Comparison of ENCODE assay signal across 8 cellular contexts in the genomic region with DNA sequence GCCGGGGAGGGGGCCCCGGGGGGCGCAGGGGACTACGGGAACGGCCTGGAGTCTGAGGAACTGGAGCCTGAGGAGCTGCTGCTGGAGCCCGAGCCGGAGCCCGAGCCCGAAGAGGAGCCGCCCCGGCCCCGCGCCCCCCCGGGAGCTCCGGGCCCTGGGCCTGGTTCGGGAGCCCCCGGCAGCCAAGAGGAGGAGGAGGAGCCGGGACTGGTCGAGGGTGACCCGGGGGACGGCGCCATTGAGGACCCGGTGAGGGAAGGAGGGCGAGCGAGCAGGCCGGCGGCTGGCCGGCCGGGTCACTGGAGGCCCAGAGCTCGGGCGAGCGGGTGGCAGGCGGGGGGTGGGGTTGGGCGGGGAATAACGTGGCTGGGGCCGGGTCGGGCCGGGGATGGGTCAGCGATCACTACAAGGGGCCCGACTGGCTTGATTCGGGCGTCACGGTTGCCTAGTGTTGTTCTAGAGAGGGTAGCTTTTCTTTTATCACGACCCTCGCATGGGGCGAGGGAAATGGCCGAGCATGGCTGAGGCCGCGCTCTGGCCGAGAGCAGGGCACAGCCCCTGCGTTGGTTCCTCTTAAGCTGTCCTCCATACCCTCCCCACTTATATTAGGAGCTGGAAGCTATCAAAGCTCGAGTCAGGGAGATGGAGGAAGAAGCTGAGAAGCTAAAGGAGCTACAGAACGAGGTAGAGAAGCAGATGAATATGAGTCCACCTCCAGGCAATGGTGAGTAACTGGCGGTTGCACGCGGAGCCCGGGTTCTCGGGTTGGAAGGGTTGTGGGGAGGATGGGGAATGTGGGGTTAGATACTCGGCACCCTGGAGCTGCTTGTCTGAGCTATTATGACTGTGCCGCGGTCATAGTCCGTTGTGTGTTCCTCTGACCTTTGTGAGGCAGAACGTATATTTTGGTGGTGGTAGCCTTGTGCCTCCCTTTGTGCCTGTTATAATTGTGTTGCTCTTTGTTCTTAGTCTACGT. TPM values are rescaled to one million over a fixed set of nuclear protein-coding genes. Genes with fewer than 3 reads are reported as not detected.
DNase-seq lines count a peak whose midpoint lies in the region; ATAC-seq, FAIRE-seq and TF ChIP-seq lines count a peak whose summit lies in the region.

No MANE protein-coding gene starts in this region.

- peak; percentile 5 for ATAC-seq in GM21423 (IDR thresholded peaks at IDR 0.05; ENCODE audit: unreplicated experiment)
- ATAC-seq in HepG2: peak; percentile 19

- no peak for TF ChIP-seq EP300 in HepG2 (IDR thresholded peaks at IDR 0.05; ENCODE audit: low read depth in 2 of 2, low read length in 2 of 2)
- no peak for TF ChIP-seq EP300 in HepG2 (CRISPR knock-in tag; IDR thresholded peaks at IDR 0.05; ENCODE audit: borderline replicate concordance)

- peak overlapping the region; percentile 86 to 95 (median 93) for H3K27ac Mint-ChIP-seq in CD8-positive, alpha-beta memory T cell

- peak; percentile 9; the same call in 1 of the 2 replicates for TF ChIP-seq RAD21 in HepG2 (CRISPR knock-in tag; IDR thresholded peaks at IDR 0.05)

- peak overlapping the region; percentile 79 for H3K4me3 ChIP-seq in CD8-positive, alpha-beta memory T cell (ENCODE audit: low read length)
- H3K4me3 ChIP-seq in WI38 (ENCODE audit: low read depth, low read length) (peak overlapping the region; percentile 74), choroid plexus epithelial cell (ENCODE audit: low read depth, low read length) (peak overlapping the region; percentile 71), HepG2 (replicated peaks in 1 of 3; ENCODE audit: insufficient read depth in 1 of 3, low read depth in 2 of 3, low read length in 3 of 3) (peak overlapping the region; percentile 79 to 99 (median 98))

- peaks cover 29 to 35% (median 30%) of the 10 kb centered on the region in 3 donors for H3K4me1 Mint-ChIP-seq in CD8-positive, alpha-beta memory T cell

- TF ChIP-seq CTCF in WI38 (IDR thresholded peaks at IDR 0.05; ENCODE audit: low read depth, low read length) (no peak), choroid plexus epithelial cell (conservative IDR thresholded peaks at IDR 0.05; ENCODE audit: low read depth, low read length) (peak; percentile 19), HepG2 (CRISPR knock-in tag; IDR thresholded peaks at IDR 0.05) (no peak)

- peaks cover 20% of the 10 kb centered on the region for H3K36me3 ChIP-seq in CD8-positive, alpha-beta memory T cell (ENCODE audit: insufficient read depth, low read length)
- H3K36me3 ChIP-seq in HepG2 (replicated peaks in 1 of 2; ENCODE audit: control insufficient read depth in 1 of 2, insufficient read depth in 2 of 2, low read length in 2 of 2): peaks cover 18 to 36% of the 10 kb centered on the region in 2 experiments

- intact Hi-C loops in HepG2 (cut with micrococcal nuclease; ENCODE audit: unreplicated experiment): loop anchor here (1.0 to 2.0 kb wide), 5 partner anchors 16 to 235 kb away; partner anchors contain the start of genes BCL2L2, HOMEZ, NGDN and THTPA

- POLR2A ChIA-PET in CD8-positive, alpha-beta memory T cell (lab: Charles Lee): interaction anchor here (0.5 to 5.0 kb wide), 11 partner anchors 11 to 793 kb away, joined by 3 to 146 read pairs (median 4); partner anchors contain the start of genes ACIN1, C14orf119, HOMEZ and OXA1L
- POLR2A ChIA-PET in HepG2 (lab: Yijun Ruan, JAX): interaction anchor here (0.6 to 13.2 kb wide), 90 partner anchors 8 to 1120 kb away, joined by 3 to 1053 read pairs (median 5); partner anchors contain the start of genes ACIN1, AJUBA, AP1G2 and BCL2L2

- peaks cover 23% of the 10 kb centered on the region for H3K4me1 ChIP-seq in CD8-positive, alpha-beta memory T cell (ENCODE audit: insufficient read depth, low read length)
- peaks cover 36% of the 10 kb centered on the region for H3K4me1 ChIP-seq in HepG2 (ENCODE audit: insufficient read depth, low read length)

- H3K27me3 ChIP-seq in CD8-positive, alpha-beta memory T cell (ENCODE audit: insufficient read depth, low read length, poor library complexity, severe bottlenecking): no peaks in the 10 kb centered on the region
- peaks cover 0 to 6% of the 10 kb centered on the region in 2 experiments; a peak in 2 of 5 replicates for H3K27me3 ChIP-seq in HepG2 (ENCODE audit: control insufficient read depth in 1 of 2, insufficient read depth in 2 of 2, low read length in 2 of 2)

- CTCF ChIA-PET in CD8-positive, alpha-beta memory T cell (lab: Charles Lee): interaction anchor here (0.8 to 3.7 kb wide), 18 partner anchors 8 to 759 kb away, joined by 3 to 52 read pairs (median 4); partner anchors contain the start of genes ACIN1, AJUBA, C14orf119 and HOMEZ
- CTCF ChIA-PET in HepG2 (lab: Yijun Ruan, JAX; ENCODE audit: low intra/inter-chr PET ratio, low total read pairs): interaction anchor here (1.5 to 1.9 kb wide), 3 partner anchors 16 to 57 kb away, joined by 3 to 7 read pairs (median 4); partner anchors contain the start of gene BCL2L2

- DNase-seq in CD8-positive, alpha-beta memory T cell: peak; percentile 8 to 60 (median 21)
- peak; percentile 53 for DNase-seq in KBM-7
- DNase-seq in choroid plexus epithelial cell (ENCODE audit: low read depth): peak; percentile 68
- peak; percentile 71 for DNase-seq in HepG2 (ENCODE audit: low spot score)
- peak; percentile 51 to 64 (median 51) for DNase-seq in stimulated activated CD4-positive, alpha-beta T cell treated with anti-CD3 and anti-CD28 coated beads, TNF-alpha, amount 100 ng/mL, for 48 hours (ENCODE audit: low read depth in 3 of 3)
- DNase-seq in ecto neural progenitor cell (ENCODE audit: low spot score): no peak

- H3K27me3 Mint-ChIP-seq in CD8-positive, alpha-beta memory T cell: peaks cover 3% of the 10 kb centered on the region in 2 donors

- peaks cover 11% of the 10 kb centered on the region; the same call in 1 of the 2 replicates for H4K20me1 ChIP-seq in HepG2 (ENCODE audit: insufficient read depth, low read length)

- H3K4me3 Mint-ChIP-seq in CD8-positive, alpha-beta memory T cell: peak overlapping the region; percentile 90 to 99 (median 92)

- in situ Hi-C loops in KBM-7 (cut with MboI; ENCODE audit: low pct_unique_long_range_greater_than_20kb, low sequenced_read_pairs): no loop called here
- in situ Hi-C loops in HepG2 (cut with HindIII; ENCODE audit: extremely low pct_ligation_motif_present, low pct_unique_long_range_greater_than_20kb): loop anchor here (5.0 to 25.0 kb wide), 2 partner anchors 235 to 815 kb away; partner anchors contain the start of genes EMC9, FITM1, PSME1 and PSME2

- peak; percentile 8 for FAIRE-seq in HepG2 (lab: Jason Lieb, UNC)

- no TSS peak for BruUV-seq in HepG2 (replicated peaks; lab: Mats Ljungman, UMichigan)

- H3K79me2 ChIP-seq in HepG2 (ENCODE audit: insufficient read depth, low read length): peaks cover 23% of the 10 kb centered on the region

- no peaks in the 10 kb centered on the region for H3K9me3 Mint-ChIP-seq in CD8-positive, alpha-beta memory T cell

- peak overlapping the region; percentile 76 for H3K27ac ChIP-seq in CD8-positive, alpha-beta memory T cell (ENCODE audit: low read depth, low read length)
- peak overlapping the region; percentile 95 for H3K27ac ChIP-seq in HepG2 (ENCODE audit: extremely low read length, insufficient read depth, low read length)

- no peaks in the 10 kb centered on the region for H3K9me3 ChIP-seq in CD8-positive, alpha-beta memory T cell (ENCODE audit: low read length)
- H3K9me3 ChIP-seq in HepG2 (ENCODE audit: low read length): no peaks in the 10 kb centered on the region

- H3K36me3 Mint-ChIP-seq in CD8-positive, alpha-beta memory T cell: peaks cover 0 to 44% (median 6%) of the 10 kb centered on the region in 3 donors

- peak in 1 of 2 experiments; percentile 95; a peak in 2 of 4 replicates for TF ChIP-seq POLR2A in HepG2 (IDR thresholded peaks at IDR 0.05; ENCODE audit: insufficient read depth in 1 of 2, low read depth in 2 of 2, low read length in 2 of 2)

- 1% methylated on average over 62 of the region's 64 CpGs for WGBS in HepG2 (ENCODE audit: low lambda C conversion rate)

- H3K9ac ChIP-seq in HepG2 (ENCODE audit: insufficient read depth, low read depth, low read length): peak overlapping the region; percentile 99

- H2AFZ ChIP-seq in HepG2 (ENCODE audit: low read length): no peak overlapping the region

- peak overlapping the region; percentile 96 for H3K4me2 ChIP-seq in HepG2 (ENCODE audit: low read depth, low read length)

RNA-seq across cellular contexts. Expression of gene PABPN1, which starts 0.6 kb away (rescaled TPM):
- total RNA-seq in CD8-positive, alpha-beta memory T cell: 100 to 1,000 TPM; 308 TPM
- 125 TPM for polyA plus RNA-seq in CD8-positive, alpha-beta memory T cell
- 173 and 233 TPM in 2 replicates for total RNA-seq in HepG2 (2016; rRNA removed; fragmentation: Illumina TruSeq; extraction: Trizol)
- total RNA-seq in HepG2 (2016; cell fraction: cytosol; rRNA removed; fragmentation: Illumina TruSeq; extraction: Trizol; ENCODE audit: low read depth): 164 and 170 TPM in 2 replicates
- 151 and 261 TPM in 2 replicates for total RNA-seq in HepG2 (2016; cell fraction: insoluble cytoplasmic fraction; rRNA removed; fragmentation: Illumina TruSeq; extraction: Trizol)
- total RNA-seq in HepG2 (2016; cell fraction: membrane; rRNA removed; fragmentation: Illumina TruSeq; extraction: Trizol): 240 and 258 TPM in 2 replicates
- 233 and 257 TPM in 2 replicates for total RNA-seq in HepG2 (2016; cell fraction: nucleus; rRNA removed; fragmentation: Illumina TruSeq; extraction: Trizol)
- polyA plus RNA-seq in HepG2 (2011; rRNA removed): 524 and 560 TPM in 2 replicates
- 223 and 254 TPM in 2 replicates for polyA plus RNA-seq in HepG2 (2011; cell fraction: cytosol; rRNA removed)
- polyA plus RNA-seq in HepG2 (2011; cell fraction: nucleus; rRNA removed): 1,653 and 1,890 TPM in 2 replicates
- polyA plus RNA-seq in HepG2 (2012): 250 and 273 TPM in 2 replicates
- polyA plus RNA-seq in HepG2 (2016; cell fraction: cytosol; fragmentation: Illumina TruSeq; extraction: Trizol; ENCODE audit: low read depth): 203 and 217 TPM in 2 replicates
- 267 and 292 TPM in 2 replicates for polyA plus RNA-seq in HepG2 (2016; cell fraction: insoluble cytoplasmic fraction; fragmentation: Illumina TruSeq; extraction: Trizol; ENCODE audit: low read depth)
- 282 and 307 TPM in 2 replicates for polyA plus RNA-seq in HepG2 (2016; cell fraction: membrane; fragmentation: Illumina TruSeq; extraction: Trizol; ENCODE audit: low read depth)
- polyA plus RNA-seq in HepG2 (2016; cell fraction: nucleus; fragmentation: Illumina TruSeq; extraction: Trizol; ENCODE audit: insufficient read depth, low read depth): 742 and 751 TPM in 2 replicates
- 87.7 and 98.1 TPM in 2 replicates for polyA minus RNA-seq in HepG2 (2011; rRNA and poly(A)+ RNA removed; ENCODE audit: low replicate concordance)
- polyA minus RNA-seq in HepG2 (2011; cell fraction: cytosol; rRNA and poly(A)+ RNA removed): 48.4 and 51.4 TPM in 2 replicates
- polyA minus RNA-seq in HepG2 (2011; cell fraction: nucleus; rRNA and poly(A)+ RNA removed): 305 and 331 TPM in 2 replicates

RNA-seq across cellular contexts. Expression of gene BCL2L2, which starts 15.2 kb away (rescaled TPM):
- 1 to 10 TPM in 1 of 2 experiments, under 1 TPM in 1; 0.86 to 1.0 TPM for total RNA-seq in CD8-positive, alpha-beta memory T cell
- 0.29 TPM for polyA plus RNA-seq in CD8-positive, alpha-beta memory T cell
- total RNA-seq in HepG2 (2016; rRNA removed; fragmentation: Illumina TruSeq; extraction: Trizol): 26.6 and 28.1 TPM in 2 replicates
- 5.8 and 7.1 TPM in 2 replicates for total RNA-seq in HepG2 (2016; cell fraction: cytosol; rRNA removed; fragmentation: Illumina TruSeq; extraction: Trizol; ENCODE audit: low read depth)
- 23.5 and 29.8 TPM in 2 replicates for total RNA-seq in HepG2 (2016; cell fraction: insoluble cytoplasmic fraction; rRNA removed; fragmentation: Illumina TruSeq; extraction: Trizol)
- 24.4 and 25.0 TPM in 2 replicates for total RNA-seq in HepG2 (2016; cell fraction: membrane; rRNA removed; fragmentation: Illumina TruSeq; extraction: Trizol)
- 38.0 and 39.0 TPM in 2 replicates for total RNA-seq in HepG2 (2016; cell fraction: nucleus; rRNA removed; fragmentation: Illumina TruSeq; extraction: Trizol)
- 49.8 and 58.5 TPM in 2 replicates for polyA plus RNA-seq in HepG2 (2011; rRNA removed)
- 47.5 and 52.5 TPM in 2 replicates for polyA plus RNA-seq in HepG2 (2011; cell fraction: cytosol; rRNA removed)
- polyA plus RNA-seq in HepG2 (2011; cell fraction: nucleus; rRNA removed): 125 and 134 TPM in 2 replicates
- polyA plus RNA-seq in HepG2 (2012): 58.4 and 61.4 TPM in 2 replicates
- 5.0 and 5.6 TPM in 2 replicates for polyA plus RNA-seq in HepG2 (2016; cell fraction: cytosol; fragmentation: Illumina TruSeq; extraction: Trizol; ENCODE audit: low read depth)
- 24.9 and 26.1 TPM in 2 replicates for polyA plus RNA-seq in HepG2 (2016; cell fraction: insoluble cytoplasmic fraction; fragmentation: Illumina TruSeq; extraction: Trizol; ENCODE audit: low read depth)
- 16.9 and 17.1 TPM in 2 replicates for polyA plus RNA-seq in HepG2 (2016; cell fraction: membrane; fragmentation: Illumina TruSeq; extraction: Trizol; ENCODE audit: low read depth)
- polyA plus RNA-seq in HepG2 (2016; cell fraction: nucleus; fragmentation: Illumina TruSeq; extraction: Trizol; ENCODE audit: insufficient read depth, low read depth): 62.1 and 68.2 TPM in 2 replicates
- 14.9 and 41.6 TPM in 2 replicates for polyA minus RNA-seq in HepG2 (2011; rRNA and poly(A)+ RNA removed; ENCODE audit: low replicate concordance)
- 15.1 and 17.5 TPM in 2 replicates for polyA minus RNA-seq in HepG2 (2011; cell fraction: cytosol; rRNA and poly(A)+ RNA removed)
- polyA minus RNA-seq in HepG2 (2011; cell fraction: nucleus; rRNA and poly(A)+ RNA removed): 64.5 and 72.0 TPM in 2 replicates

RNA-seq across cellular contexts. Expression of gene PPP1R3E, which starts 19.2 kb away (rescaled TPM):
- 10 to 100 TPM; 16.2 to 18.2 TPM for total RNA-seq in CD8-positive, alpha-beta memory T cell
- polyA plus RNA-seq in CD8-positive, alpha-beta memory T cell: 2.0 TPM
- total RNA-seq in HepG2 (2016; rRNA removed; fragmentation: Illumina TruSeq; extraction: Trizol): 8.3 and 16.5 TPM in 2 replicates
- total RNA-seq in HepG2 (2016; cell fraction: cytosol; rRNA removed; fragmentation: Illumina TruSeq; extraction: Trizol; ENCODE audit: low read depth): 2.5 and 3.0 TPM in 2 replicates
- total RNA-seq in HepG2 (2016; cell fraction: insoluble cytoplasmic fraction; rRNA removed; fragmentation: Illumina TruSeq; extraction: Trizol): 8.0 and 15.9 TPM in 2 replicates
- total RNA-seq in HepG2 (2016; cell fraction: membrane; rRNA removed; fragmentation: Illumina TruSeq; extraction: Trizol): 7.4 and 8.8 TPM in 2 replicates
- 19.8 and 23.1 TPM in 2 replicates for total RNA-seq in HepG2 (2016; cell fraction: nucleus; rRNA removed; fragmentation: Illumina TruSeq; extraction: Trizol)
- polyA plus RNA-seq in HepG2 (2011; rRNA removed): 22.5 and 26.5 TPM in 2 replicates
- 7.4 and 8.8 TPM in 2 replicates for polyA plus RNA-seq in HepG2 (2011; cell fraction: cytosol; rRNA removed)
- 76.6 and 82.6 TPM in 2 replicates for polyA plus RNA-seq in HepG2 (2011; cell fraction: nucleus; rRNA removed)
- 17.5 and 26.4 TPM in 2 replicates for polyA plus RNA-seq in HepG2 (2012)
- polyA plus RNA-seq in HepG2 (2016; cell fraction: cytosol; fragmentation: Illumina TruSeq; extraction: Trizol; ENCODE audit: low read depth): 3.7 and 5.1 TPM in 2 replicates
- polyA plus RNA-seq in HepG2 (2016; cell fraction: insoluble cytoplasmic fraction; fragmentation: Illumina TruSeq; extraction: Trizol; ENCODE audit: low read depth): 11.7 and 14.7 TPM in 2 replicates
- 7.2 and 7.4 TPM in 2 replicates for polyA plus RNA-seq in HepG2 (2016; cell fraction: membrane; fragmentation: Illumina TruSeq; extraction: Trizol; ENCODE audit: low read depth)
- polyA plus RNA-seq in HepG2 (2016; cell fraction: nucleus; fragmentation: Illumina TruSeq; extraction: Trizol; ENCODE audit: insufficient read depth, low read depth): 47.6 and 61.8 TPM in 2 replicates
- 10.2 and 19.7 TPM in 2 replicates for polyA minus RNA-seq in HepG2 (2011; rRNA and poly(A)+ RNA removed; ENCODE audit: low replicate concordance)
- polyA minus RNA-seq in HepG2 (2011; cell fraction: cytosol; rRNA and poly(A)+ RNA removed): 2.6 and 4.5 TPM in 2 replicates
- 55.5 and 56.2 TPM in 2 replicates for polyA minus RNA-seq in HepG2 (2011; cell fraction: nucleus; rRNA and poly(A)+ RNA removed)

RNA-seq across cellular contexts. Expression of gene SLC22A17, which starts 30.8 kb away (rescaled TPM):
- total RNA-seq in CD8-positive, alpha-beta memory T cell: 1 to 10 TPM; 2.6 to 2.8 TPM
- polyA plus RNA-seq in CD8-positive, alpha-beta memory T cell: 1.6 TPM
- total RNA-seq in HepG2 (2016; rRNA removed; fragmentation: Illumina TruSeq; extraction: Trizol): 0.48 and 0.95 TPM in 2 replicates
- 0.30 TPM in 1 of 2 replicates, not detected in the other for total RNA-seq in HepG2 (2016; cell fraction: cytosol; rRNA removed; fragmentation: Illumina TruSeq; extraction: Trizol; ENCODE audit: low read depth)
- 0.21 and 0.91 TPM in 2 replicates for total RNA-seq in HepG2 (2016; cell fraction: insoluble cytoplasmic fraction; rRNA removed; fragmentation: Illumina TruSeq; extraction: Trizol)
- total RNA-seq in HepG2 (2016; cell fraction: membrane; rRNA removed; fragmentation: Illumina TruSeq; extraction: Trizol): 0.12 and 0.31 TPM in 2 replicates
- 1.2 TPM in 2 replicates for total RNA-seq in HepG2 (2016; cell fraction: nucleus; rRNA removed; fragmentation: Illumina TruSeq; extraction: Trizol)
- polyA plus RNA-seq in HepG2 (2011; rRNA removed): 1.1 and 1.8 TPM in 2 replicates
- polyA plus RNA-seq in HepG2 (2011; cell fraction: cytosol; rRNA removed): 0.69 and 0.98 TPM in 2 replicates
- polyA plus RNA-seq in HepG2 (2011; cell fraction: nucleus; rRNA removed): 9.4 and 11.6 TPM in 2 replicates
- 1.7 and 2.3 TPM in 2 replicates for polyA plus RNA-seq in HepG2 (2012)
- 0.12 and 0.14 TPM in 2 replicates for polyA plus RNA-seq in HepG2 (2016; cell fraction: cytosol; fragmentation: Illumina TruSeq; extraction: Trizol; ENCODE audit: low read depth)
- 0.27 and 0.67 TPM in 2 replicates for polyA plus RNA-seq in HepG2 (2016; cell fraction: insoluble cytoplasmic fraction; fragmentation: Illumina TruSeq; extraction: Trizol; ENCODE audit: low read depth)
- 0.16 and 0.19 TPM in 2 replicates for polyA plus RNA-seq in HepG2 (2016; cell fraction: membrane; fragmentation: Illumina TruSeq; extraction: Trizol; ENCODE audit: low read depth)
- 3.6 and 3.8 TPM in 2 replicates for polyA plus RNA-seq in HepG2 (2016; cell fraction: nucleus; fragmentation: Illumina TruSeq; extraction: Trizol; ENCODE audit: insufficient read depth, low read depth)
- 3.1 TPM in 1 of 2 replicates, not detected in the other for polyA minus RNA-seq in HepG2 (2011; rRNA and poly(A)+ RNA removed; ENCODE audit: low replicate concordance)
- polyA minus RNA-seq in HepG2 (2011; cell fraction: cytosol; rRNA and poly(A)+ RNA removed): 0.59 and 1.5 TPM in 2 replicates
- polyA minus RNA-seq in HepG2 (2011; cell fraction: nucleus; rRNA and poly(A)+ RNA removed): 0.99 and 1.9 TPM in 2 replicates

RNA-seq across cellular contexts. Expression of gene HOMEZ, which starts 35.9 kb away (rescaled TPM):
- total RNA-seq in CD8-positive, alpha-beta memory T cell: 10 to 100 TPM; 12.8 to 13.4 TPM
- polyA plus RNA-seq in CD8-positive, alpha-beta memory T cell: 4.9 TPM
- 13.6 and 14.5 TPM in 2 replicates for total RNA-seq in HepG2 (2016; rRNA removed; fragmentation: Illumina TruSeq; extraction: Trizol)
- 11.3 and 13.1 TPM in 2 replicates for total RNA-seq in HepG2 (2016; cell fraction: cytosol; rRNA removed; fragmentation: Illumina TruSeq; extraction: Trizol; ENCODE audit: low read depth)
- 10.5 and 16.1 TPM in 2 replicates for total RNA-seq in HepG2 (2016; cell fraction: insoluble cytoplasmic fraction; rRNA removed; fragmentation: Illumina TruSeq; extraction: Trizol)
- total RNA-seq in HepG2 (2016; cell fraction: membrane; rRNA removed; fragmentation: Illumina TruSeq; extraction: Trizol): 14.8 and 16.4 TPM in 2 replicates
- 10.9 and 15.9 TPM in 2 replicates for total RNA-seq in HepG2 (2016; cell fraction: nucleus; rRNA removed; fragmentation: Illumina TruSeq; extraction: Trizol)
- polyA plus RNA-seq in HepG2 (2011; rRNA removed): 31.8 and 35.0 TPM in 2 replicates
- polyA plus RNA-seq in HepG2 (2011; cell fraction: cytosol; rRNA removed): 26.7 and 26.8 TPM in 2 replicates
- 13.9 and 15.8 TPM in 2 replicates for polyA plus RNA-seq in HepG2 (2011; cell fraction: nucleus; rRNA removed)
- polyA plus RNA-seq in HepG2 (2012): 11.3 and 15.2 TPM in 2 replicates
- 29.8 and 33.7 TPM in 2 replicates for polyA plus RNA-seq in HepG2 (2016; cell fraction: cytosol; fragmentation: Illumina TruSeq; extraction: Trizol; ENCODE audit: low read depth)
- polyA plus RNA-seq in HepG2 (2016; cell fraction: insoluble cytoplasmic fraction; fragmentation: Illumina TruSeq; extraction: Trizol; ENCODE audit: low read depth): 16.7 and 23.2 TPM in 2 replicates
- 23.7 and 26.4 TPM in 2 replicates for polyA plus RNA-seq in HepG2 (2016; cell fraction: membrane; fragmentation: Illumina TruSeq; extraction: Trizol; ENCODE audit: low read depth)
- 20.7 and 24.1 TPM in 2 replicates for polyA plus RNA-seq in HepG2 (2016; cell fraction: nucleus; fragmentation: Illumina TruSeq; extraction: Trizol; ENCODE audit: insufficient read depth, low read depth)
- 56.0 and 72.1 TPM in 2 replicates for polyA minus RNA-seq in HepG2 (2011; rRNA and poly(A)+ RNA removed; ENCODE audit: low replicate concordance)
- 22.0 and 25.8 TPM in 2 replicates for polyA minus RNA-seq in HepG2 (2011; cell fraction: cytosol; rRNA and poly(A)+ RNA removed)
- polyA minus RNA-seq in HepG2 (2011; cell fraction: nucleus; rRNA and poly(A)+ RNA removed): 19.6 and 28.8 TPM in 2 replicates
